ENCODE assay signal across 8 cellular contexts in the genomic region with DNA sequence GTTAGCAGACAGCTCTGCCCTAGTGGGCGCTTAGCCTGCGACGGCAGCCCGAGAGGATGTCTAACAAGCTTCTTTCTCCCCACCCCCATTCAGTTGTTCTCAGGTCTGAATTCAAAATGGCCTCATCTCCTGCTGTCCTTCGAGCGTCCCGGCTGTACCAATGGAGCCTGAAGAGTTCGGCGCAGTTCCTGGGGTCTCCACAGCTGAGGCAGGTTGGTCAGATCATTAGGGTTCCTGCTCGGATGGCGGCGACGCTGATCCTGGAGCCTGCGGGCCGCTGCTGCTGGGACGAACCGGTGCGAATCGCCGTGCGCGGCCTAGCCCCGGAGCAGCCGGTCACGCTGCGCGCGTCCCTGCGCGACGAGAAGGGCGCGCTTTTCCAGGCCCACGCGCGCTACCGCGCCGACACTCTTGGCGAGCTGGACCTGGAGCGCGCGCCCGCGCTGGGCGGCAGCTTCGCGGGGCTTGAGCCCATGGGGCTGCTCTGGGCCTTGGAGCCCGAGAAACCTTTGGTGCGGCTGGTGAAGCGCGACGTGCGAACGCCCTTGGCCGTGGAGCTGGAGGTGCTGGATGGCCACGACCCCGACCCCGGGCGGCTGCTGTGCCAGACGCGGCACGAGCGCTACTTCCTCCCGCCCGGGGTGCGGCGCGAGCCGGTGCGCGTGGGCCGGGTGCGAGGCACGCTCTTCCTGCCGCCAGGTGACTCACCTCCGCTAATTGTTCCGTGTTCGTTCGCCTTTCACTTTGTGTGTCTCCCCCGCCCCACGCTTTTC. TPM values are rescaled to one million over a fixed set of nuclear protein-coding genes. Genes with fewer than 3 reads are reported as not detected.
DNase-seq lines count a peak whose midpoint lies in the region; ATAC-seq, FAIRE-seq and TF ChIP-seq lines count a peak whose summit lies in the region.
"Not testable (repeated sequence)": the region's sequence is repeated elsewhere in the genome, so short reads cannot be mapped to it uniquely, and the experiment has no call there.

A gene with protein sequence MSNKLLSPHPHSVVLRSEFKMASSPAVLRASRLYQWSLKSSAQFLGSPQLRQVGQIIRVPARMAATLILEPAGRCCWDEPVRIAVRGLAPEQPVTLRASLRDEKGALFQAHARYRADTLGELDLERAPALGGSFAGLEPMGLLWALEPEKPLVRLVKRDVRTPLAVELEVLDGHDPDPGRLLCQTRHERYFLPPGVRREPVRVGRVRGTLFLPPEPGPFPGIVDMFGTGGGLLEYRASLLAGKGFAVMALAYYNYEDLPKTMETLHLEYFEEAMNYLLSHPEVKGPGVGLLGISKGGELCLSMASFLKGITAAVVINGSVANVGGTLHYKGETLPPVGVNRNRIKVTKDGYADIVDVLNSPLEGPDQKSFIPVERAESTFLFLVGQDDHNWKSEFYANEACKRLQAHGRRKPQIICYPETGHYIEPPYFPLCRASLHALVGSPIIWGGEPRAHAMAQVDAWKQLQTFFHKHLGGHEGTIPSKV (plus strand): TSS at position 29 of the 773 bp plus-strand sequence. CDS start 28 bp downstream, at position 57.

- H3K9me3 ChIP-seq in H1 (ENCODE audit: insufficient read depth in 2 of 2, low read depth in 1 of 2, low read length in 1 of 2) = not testable (repeated sequence)

- not testable (repeated sequence) for H3K79me2 ChIP-seq in H1 (ENCODE audit: control insufficient read depth in 1 of 2, insufficient read depth in 2 of 2, low read length in 2 of 2)

- WGBS in H1 (ENCODE audit: extremely low coverage in 1 of 2, insufficient coverage in 1 of 2, insufficient read length in 1 of 2, insufficient replicate concordance in 2 of 2, low coverage in 1 of 2, low lambda C conversion rate in 2 of 2, missing lambda C conversion rate in 1 of 2), 2 experiments = 67% methylated on average over 50 of the region's 82 CpGs; no CpG with 5 or more reads in 1 of the 2 experiments

- peaks cover 38% of the 10 kb centered on the region for H3K4me1 Mint-ChIP-seq in activated CD8-positive, alpha-beta memory T cell treated with anti-CD3 and anti-CD28 coated beads, Interleukin-2, amount 10 ng/mL, durations not matched to agents 7 days and 5 days

- H3K56ac ChIP-seq in H1 (replicated peaks; ENCODE audit: insufficient read length, low read depth, low read length) = not testable (repeated sequence)

- peak within 1 kb of the TSS; percentile 90; the same call in 1 of the 2 replicates for H4K8ac ChIP-seq in H1 (ENCODE audit: extremely low read depth, insufficient read depth, low read length)

- H3K4me3 Mint-ChIP-seq in activated CD8-positive, alpha-beta memory T cell treated with anti-CD3 and anti-CD28 coated beads, Interleukin-2, amount 10 ng/mL, durations not matched to agents 7 days and 5 days = peak within 1 kb of the TSS; percentile 83

- H2BK5ac ChIP-seq in H1 (ENCODE audit: low read depth, low read length) = not testable (repeated sequence)

- not testable (repeated sequence) for H3K27me3 ChIP-seq in H1 (replicated peaks in 1 of 4; ENCODE audit: control insufficient read depth in 3 of 4, extremely low read depth in 1 of 4, insufficient read depth in 3 of 4, low read length in 3 of 4)

- CTCF ChIA-PET in activated CD8-positive, alpha-beta memory T cell treated with anti-CD3 and anti-CD28 coated beads, Interleukin-2, amount 10 ng/mL, durations not matched to agents 7 days and 5 days (lab: Charles Lee) = interaction anchor here (0.7 to 6.2 kb wide), 17 partner anchors 9 to 396 kb away, joined by 3 to 55 read pairs (median 5); a partner anchor contains a TSS
- CTCF ChIA-PET in H1 (lab: Charles Lee; ENCODE audit: partially characterized antibody) = interaction anchor here (0.6 to 5.8 kb wide), 16 partner anchors 9 to 155 kb away, joined by 3 to 22 read pairs (median 4); a partner anchor contains a TSS

- not testable (repeated sequence) for TF ChIP-seq CTCF in H1 (IDR thresholded peaks at IDR 0.05; ENCODE audit: control extremely low read depth in 1 of 3, insufficient read depth in 1 of 3, low read depth in 1 of 3, low read length in 3 of 3)

- not testable (repeated sequence) for H2BK120ac ChIP-seq in H1 (replicated peaks; ENCODE audit: low read depth, low read length)

- peak within 1 kb of the TSS; percentile 20 to 72 (median 36) for H3K4me3 ChIP-seq in H1 (ENCODE audit: extremely low read depth in 1 of 4, insufficient read depth in 2 of 4, low read depth in 3 of 4, low read length in 4 of 4)

- H3K27me3 Mint-ChIP-seq in activated CD8-positive, alpha-beta memory T cell treated with anti-CD3 and anti-CD28 coated beads, Interleukin-2, amount 10 ng/mL, durations not matched to agents 7 days and 5 days = not testable (repeated sequence)

- H3K4me2 ChIP-seq in H1 (ENCODE audit: insufficient read depth in 1 of 2, low read depth in 2 of 2, low read length in 2 of 2) = peak within 1 kb of the TSS; percentile 45 to 97; a peak in 3 of 4 replicates

- not testable (repeated sequence) for H3K79me1 ChIP-seq in H1 (ENCODE audit: low read depth, low read length)

- FAIRE-seq in H1 (lab: Jason Lieb, UNC) = not testable (repeated sequence)

- peak; percentile 71 for ATAC-seq in GM19397 (IDR thresholded peaks at IDR 0.05; ENCODE audit: unreplicated experiment)
- peak; percentile 80 for ATAC-seq in activated CD8-positive, alpha-beta memory T cell treated with anti-CD3 and anti-CD28 coated beads, Interleukin-2, amount 10 ng/mL, durations not matched to agents 7 days and 5 days

- H3K18ac ChIP-seq in H1 (ENCODE audit: extremely low read depth, low read length) = peak within 1 kb of the TSS; percentile 81

- H2AK5ac ChIP-seq in H1 (ENCODE audit: low read depth, low read length) = not testable (repeated sequence)

- peak within 1 kb of the TSS; percentile 70; the same call in 1 of the 2 replicates for H2AFZ ChIP-seq in H1 (ENCODE audit: low read length)

- H3K4ac ChIP-seq in H1 (replicated peaks; ENCODE audit: insufficient read length, low read depth, low read length) = not testable (repeated sequence)

- peak in 1 of 2 experiments; percentile 41; a peak in 1 of 3 replicates for TF ChIP-seq POLR2A in H1 (IDR thresholded peaks at IDR 0.05; ENCODE audit: control extremely low read depth in 1 of 2, low read depth in 2 of 2, low read length in 2 of 2)

- TF ChIP-seq RAD21 in H1 (IDR thresholded peaks at IDR 0.05 in 1 of 2, conservative IDR thresholded peaks at IDR 0.05 in 1 of 2; ENCODE audit: low read depth in 2 of 2, low read length in 2 of 2) = not testable (repeated sequence)

- peak within 1 kb of the TSS; percentile 1; the same call in 1 of the 2 replicates for H2BK12ac ChIP-seq in H1 (ENCODE audit: low read depth, low read length)

- H3K36me3 Mint-ChIP-seq in activated CD8-positive, alpha-beta memory T cell treated with anti-CD3 and anti-CD28 coated beads, Interleukin-2, amount 10 ng/mL, durations not matched to agents 7 days and 5 days = peaks cover 23% of the 10 kb centered on the region

- H4K91ac ChIP-seq in H1 (replicated peaks; ENCODE audit: insufficient read length, low read length) = peak within 1 kb of the TSS; percentile 58

- POLR2A ChIA-PET in H1 (lab: Charles Lee; ENCODE audit: partially characterized antibody) = interaction anchor here (0.6 to 3.5 kb wide), 34 partner anchors 9 to 756 kb away, joined by 3 to 14 read pairs (median 4); a partner anchor contains a TSS

- H2BK15ac ChIP-seq in H1 (ENCODE audit: low read length) = peak within 1 kb of the TSS; percentile 10; the same call in 1 of the 2 replicates

- H4K5ac ChIP-seq in H1 (ENCODE audit: insufficient read length, low read depth, low read length) = not testable (repeated sequence)

- H3K27ac Mint-ChIP-seq in activated CD8-positive, alpha-beta memory T cell treated with anti-CD3 and anti-CD28 coated beads, Interleukin-2, amount 10 ng/mL, durations not matched to agents 7 days and 5 days = peak within 1 kb of the TSS; percentile 97

- not testable (repeated sequence) for H3K23me2 ChIP-seq in H1 (ENCODE audit: low read depth, low read length)

- not testable (repeated sequence) for H4K20me1 ChIP-seq in H1 (replicated peaks in 1 of 2; ENCODE audit: control insufficient read depth in 1 of 2, insufficient read depth in 2 of 2, low read length in 2 of 2)

- H3K27ac ChIP-seq in H1 (ENCODE audit: low read depth, low read length) = not testable (repeated sequence)

- peak within 1 kb of the TSS in 2 of 4 experiments; percentile 13 to 76; a peak in 4 of 7 replicates for H3K9ac ChIP-seq in H1 (replicated peaks in 1 of 4; ENCODE audit: extremely low read depth in 1 of 4, low read depth in 3 of 4, low read length in 3 of 4)

- not testable (repeated sequence) for H3K36me3 ChIP-seq in H1 (ENCODE audit: control insufficient read depth in 2 of 4, insufficient read depth in 4 of 4, low read length in 3 of 4)

- TF ChIP-seq EP300 in H1 (IDR thresholded peaks at IDR 0.05; ENCODE audit: borderline replicate concordance in 1 of 2, low read depth in 2 of 2, low read length in 2 of 2) = not testable (repeated sequence)

- not testable (repeated sequence) for H3K23ac ChIP-seq in H1 (ENCODE audit: insufficient read length)

- DNase-seq in CD1c-positive myeloid dendritic cell (ENCODE audit: extremely low spot score) = peak; percentile 88
- peak; percentile 83 for DNase-seq in HT-29 (ENCODE audit: low spot score)
- DNase-seq in NOMO-1 treated with dmso at 0.1 percent for 144 hours (lab: John Stamatoyannopoulos, UW; ENCODE audit: unreplicated experiment) = peak; percentile 65
- DNase-seq in activated CD8-positive, alpha-beta memory T cell treated with anti-CD3 and anti-CD28 coated beads, Interleukin-2, amount 10 ng/mL, durations not matched to agents 7 days and 5 days = peak; percentile 83
- peak in 1 of 2 experiments; percentile 65 for DNase-seq in H1 (ENCODE audit: low read depth in 1 of 2, low spot score in 2 of 2)
- peak; percentile 82 for DNase-seq in medulla oblongata (ENCODE audit: extremely low spot score)
- DNase-seq in stimulated activated CD4-positive, alpha-beta T cell treated with anti-CD3 and anti-CD28 coated beads, TNF-alpha, amount 100 ng/mL, for 24 hours (ENCODE audit: low read depth in 3 of 3) = peak; percentile 64 to 85 (median 76)

- H2BK20ac ChIP-seq in H1 (ENCODE audit: low read length) = not testable (repeated sequence)

- H3K4me1 ChIP-seq in H1 (replicated peaks in 1 of 4; ENCODE audit: control insufficient read depth in 3 of 4, insufficient read depth in 4 of 4, low read length in 3 of 4) = not testable (repeated sequence)

- H3K9me3 Mint-ChIP-seq in activated CD8-positive, alpha-beta memory T cell treated with anti-CD3 and anti-CD28 coated beads, Interleukin-2, amount 10 ng/mL, durations not matched to agents 7 days and 5 days (ENCODE audit: low read depth) = not testable (repeated sequence)

- H3K14ac ChIP-seq in H1 (ENCODE audit: insufficient read length) = not testable (repeated sequence)

RNA-seq across cellular contexts. Expression of the gene that starts here (rescaled TPM):
- 18.3 and 19.2 TPM in 2 replicates for total RNA-seq in HT-29 (2014; rRNA removed; shearing (Covaris generic))
- 10 to 100 TPM; 15.6 to 23.8 TPM for total RNA-seq in activated CD8-positive, alpha-beta memory T cell treated with anti-CD3 and anti-CD28 coated beads, Interleukin-2, amount 10 ng/mL, durations not matched to agents 7 days and 5 days
- 5.8 and 7.2 TPM in 2 replicates for total RNA-seq in H1 (2021; fragmentation: NEBNext Ultra II Directional; extraction: Animal tissue kit (Norgen Biotek cat#: 25700))
- polyA plus RNA-seq in H1 (2011; rRNA removed) = 5.2 and 5.9 TPM in 2 replicates
- 5.0 TPM for polyA plus RNA-seq in H1 (2011; cell fraction: cytosol; rRNA removed)
- polyA plus RNA-seq in H1 (2011; cell fraction: nucleus; rRNA removed) = 5.9 TPM
- 2.9 to 6.1 TPM (median 4.6 TPM) in 4 replicates for polyA plus RNA-seq in H1 (2012, experiment 1 of 2)
- polyA plus RNA-seq in H1 (2012, experiment 2 of 2) = 5.0 TPM
- 4.7 TPM for polyA plus RNA-seq in H1 (2013, experiment 1 of 2)
- polyA plus RNA-seq in H1 (2013, experiment 2 of 2) = 4.1 TPM
- polyA minus RNA-seq in H1 (2011; rRNA and poly(A)+ RNA removed) = 1.1 and 1.7 TPM in 2 replicates
- 0.88 TPM for polyA minus RNA-seq in H1 (2011; cell fraction: cytosol; rRNA and poly(A)+ RNA removed)
- polyA minus RNA-seq in H1 (2011; cell fraction: nucleus; rRNA and poly(A)+ RNA removed) = 2.2 TPM
